ENCODE assay signal across 23 cellular contexts in the genomic region with DNA sequence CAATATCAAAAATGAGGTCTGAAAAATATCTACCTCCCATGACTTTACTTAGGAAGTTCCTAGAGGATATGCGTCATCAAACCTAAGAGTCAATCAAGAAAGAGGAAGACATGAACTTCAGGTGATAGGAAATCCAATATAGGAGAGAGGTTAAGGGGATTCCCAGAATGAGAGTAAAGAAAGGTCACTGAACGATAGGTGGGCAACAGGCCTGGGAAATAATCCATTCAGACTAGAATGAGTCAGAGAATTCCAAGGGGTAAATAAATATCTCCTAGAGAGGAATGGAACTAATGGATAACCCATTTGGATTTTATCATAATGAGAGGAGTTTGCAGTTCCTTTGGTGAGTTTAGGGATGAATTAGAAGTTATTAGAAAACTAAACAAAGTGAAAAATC.
"Had no signal": no experiment of that assay in that cellular context is flagged by ENCODE, and none has a peak within 500 bp of the region (broad histone marks: within the 10 kb centered on the region; RNA-seq: fewer than 3 reads in every experiment).

No MANE protein-coding gene starts in this region.

- DNase-seq: MV-4-11, NCI-H1048, NCI-H1105 treated with DMSO at 0.1 percent for 48 hours, NCI-H1417 treated with DMSO at 0.1 percent for 48 hours, NCI-H146, NCI-H1694 treated with DMSO at 0.1 percent for 48 hours, NCI-H1930, NCI-H2081, NCI-H2107, NCI-H2171, NCI-H226, NCI-H446, NCI-H510A, NCI-H524 treated with DMSO at 0.1 percent for 48 hours, NCI-H69, NCI-H774, SHP77, SK-N-SH, SW 1271 had no signal

- ATAC-seq: K562 had no signal

- H3K27ac ChIP-seq: HL-60, RWPE1 had no signal

- H3K4me3 Mint-ChIP-seq: IgD-negative memory B cell had no signal

- H3K4me3 ChIP-seq: K562 had no signal

- H3K4me1 Mint-ChIP-seq: IgD-negative memory B cell had no signal
